In the genomic region with DNA sequence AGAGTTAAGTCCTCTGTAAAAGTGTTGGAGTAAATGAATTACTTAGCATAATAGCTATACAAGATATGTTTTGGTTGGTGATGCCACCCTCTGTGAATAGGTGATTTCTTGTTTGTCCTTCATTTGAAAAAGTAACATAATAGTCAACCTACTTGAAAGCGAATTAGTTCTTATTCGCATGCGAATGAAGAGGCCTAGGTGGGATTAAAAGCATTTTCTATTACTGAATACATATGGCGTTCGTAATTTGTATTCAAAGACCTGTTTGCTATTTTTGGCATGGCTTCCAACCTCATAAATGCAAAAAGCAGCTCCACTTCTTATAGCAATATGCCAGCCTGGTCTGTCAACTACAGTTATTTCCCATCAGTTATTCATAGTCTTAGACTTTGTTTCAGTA, we compare ENCODE assay signal across 22 cellular contexts.
"Had no signal": no experiment of that assay in that cellular context is flagged by ENCODE, and none has a peak within 500 bp of the region (broad histone marks: within the 10 kb centered on the region; RNA-seq: fewer than 3 reads in every experiment).

No MANE protein-coding gene starts in this region.

- H3K27me3 ChIP-seq: esophagus squamous epithelium, gastroesophageal sphincter, neutrophil, spleen, testis, tibial nerve had no signal

- H3K4me1 ChIP-seq: esophagus squamous epithelium, gastroesophageal sphincter, spleen, testis, upper lobe of right lung had no signal

- H3K9me3 Mint-ChIP-seq: dendritic cell treated with granulocyte-macrophage colony-stimulating factor and Interleukin-4, amounts not matched to agents 40 ng/mL and 50 ng/mL, for 4 days; naive thymus-derived CD4-positive, alpha-beta T cell; nephron progenitor cell; stimulated activated memory B cell treated with anti-CD40 and anti-IgM and Interleukin-4, amounts not matched to agents 10 μg/mL and 1 μg/mL and 100 μg/mL, for 72 hours; stimulated activated naive CD8-positive, alpha-beta T cell treated with anti-CD3 and anti-CD28 coated beads, Interleukin-15, amount 100 ng/mL, for 72 hours had no signal

- H3K36me3 Mint-ChIP-seq: naive thymus-derived CD4-positive, alpha-beta T cell; stimulated activated memory B cell treated with anti-CD40 and anti-IgM and Interleukin-4, amounts not matched to agents 10 μg/mL and 1 μg/mL and 100 μg/mL, for 72 hours had no signal

- H3K4me1 Mint-ChIP-seq: naive thymus-derived CD4-positive, alpha-beta T cell; stimulated activated memory B cell treated with anti-CD40 and anti-IgM and Interleukin-4, amounts not matched to agents 10 μg/mL and 1 μg/mL and 100 μg/mL, for 72 hours; stimulated activated naive CD8-positive, alpha-beta T cell treated with anti-CD3 and anti-CD28 coated beads, Interleukin-15, amount 100 ng/mL, for 72 hours had no signal

- DNase-seq: esophagus squamous epithelium; foreskin fibroblast; left colon; left ventricle myocardium superior; mesenchymal stem cell; naive thymus-derived CD4-positive, alpha-beta T cell; nephron progenitor cell; psoas muscle; retina; spleen; stimulated activated CD4-positive, alpha-beta T cell treated with anti-CD3 and anti-CD28 coated beads, Interleukin-15, amount 100 ng/mL, for 24 hours; stimulated activated CD4-positive, alpha-beta T cell treated with anti-CD3 and anti-CD28 coated beads, Interleukin-1b, Interleukin-23, amount 100 ng/mL, for 48 hours; stimulated activated CD4-positive, alpha-beta T cell treated with anti-CD3 and anti-CD28 coated beads, Interleukin-4, amount 100 ng/mL, for 24 hours; stimulated activated naive CD8-positive, alpha-beta T cell treated with anti-CD3 and anti-CD28 coated beads, Interleukin-15, amount 100 ng/mL, for 72 hours; testis; upper lobe of right lung had no signal

- H3K27me3 Mint-ChIP-seq: dendritic cell treated with granulocyte-macrophage colony-stimulating factor and Interleukin-4, amounts not matched to agents 40 ng/mL and 50 ng/mL, for 4 days had no signal

- H3K27ac Mint-ChIP-seq: dendritic cell treated with granulocyte-macrophage colony-stimulating factor and Interleukin-4, amounts not matched to agents 40 ng/mL and 50 ng/mL, for 4 days; naive thymus-derived CD4-positive, alpha-beta T cell; nephron progenitor cell; stimulated activated memory B cell treated with anti-CD40 and anti-IgM and Interleukin-4, amounts not matched to agents 10 μg/mL and 1 μg/mL and 100 μg/mL, for 72 hours; stimulated activated naive CD8-positive, alpha-beta T cell treated with anti-CD3 and anti-CD28 coated beads, Interleukin-15, amount 100 ng/mL, for 72 hours had no signal

- H3K36me3 ChIP-seq: esophagus squamous epithelium, gastroesophageal sphincter, neutrophil, spleen, tibial nerve, upper lobe of right lung had no signal

- H3K4me3 Mint-ChIP-seq: dendritic cell treated with granulocyte-macrophage colony-stimulating factor and Interleukin-4, amounts not matched to agents 40 ng/mL and 50 ng/mL, for 4 days; naive thymus-derived CD4-positive, alpha-beta T cell; nephron progenitor cell; stimulated activated memory B cell treated with anti-CD40 and anti-IgM and Interleukin-4, amounts not matched to agents 10 μg/mL and 1 μg/mL and 100 μg/mL, for 72 hours; stimulated activated naive CD8-positive, alpha-beta T cell treated with anti-CD3 and anti-CD28 coated beads, Interleukin-15, amount 100 ng/mL, for 72 hours had no signal

- H3K27ac ChIP-seq: esophagus squamous epithelium, gastroesophageal sphincter, neutrophil, psoas muscle, spleen, testis, tibial nerve, upper lobe of right lung had no signal

- H3K9me3 ChIP-seq: esophagus squamous epithelium, gastroesophageal sphincter, neutrophil, psoas muscle, spleen, testis, tibial nerve, upper lobe of right lung had no signal

- H3K4me3 ChIP-seq: esophagus squamous epithelium, gastroesophageal sphincter, lung, psoas muscle, spleen, testis, tibial nerve, upper lobe of right lung had no signal
